18 cellular contexts compared by ENCODE assay signal in the genomic region with DNA sequence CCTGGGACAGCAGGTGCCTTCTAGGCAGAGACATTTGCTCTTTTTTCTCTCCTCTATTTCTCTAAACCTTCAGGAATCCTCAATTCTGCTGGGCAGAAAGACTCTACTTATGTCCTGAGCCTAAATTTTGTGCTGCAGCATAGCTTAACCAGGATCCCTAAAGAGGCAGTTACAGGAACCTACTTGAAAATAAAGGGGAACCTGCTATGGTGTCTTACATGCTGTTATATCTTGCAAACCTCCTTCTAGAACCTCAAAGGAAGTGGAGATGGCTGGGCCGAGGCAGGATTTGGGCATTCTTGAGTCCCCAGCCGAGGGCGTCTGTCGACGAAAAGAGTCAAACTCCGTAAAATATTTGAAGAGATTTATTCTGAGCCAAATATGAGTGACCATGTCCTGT. TPM values are rescaled to one million over a fixed set of nuclear protein-coding genes. Genes with fewer than 3 reads are reported as not detected.
DNase-seq lines count a peak whose midpoint lies in the region; ATAC-seq, FAIRE-seq and TF ChIP-seq lines count a peak whose summit lies in the region.
"Had no signal": no experiment of that assay in that cellular context is flagged by ENCODE, and none has a peak within 500 bp of the region (broad histone marks: within the 10 kb centered on the region; RNA-seq: fewer than 3 reads in every experiment).

No MANE protein-coding gene starts in this region.

- no peaks in the 10 kb centered on the region for H4K20me1 ChIP-seq in HepG2 (ENCODE audit: insufficient read depth, low read length)

- BruUV-seq in HepG2 (replicated peaks; lab: Mats Ljungman, UMichigan): no TSS peak

- no peak for TF ChIP-seq RAD21 in HepG2 (CRISPR knock-in tag; IDR thresholded peaks at IDR 0.05)

- TF ChIP-seq POLR2A in right lobe of liver (IDR thresholded peaks at IDR 0.05) (no peak), HepG2 (IDR thresholded peaks at IDR 0.05; ENCODE audit: insufficient read depth in 1 of 2, low read depth in 2 of 2, low read length in 2 of 2) (no peak), NB4 (IDR thresholded peaks at IDR 0.05; ENCODE audit: extremely low read depth, insufficient read length) (no peak), adrenal gland (IDR thresholded peaks at IDR 0.05) (no peak)

- H3K27me3 ChIP-seq in right lobe of liver (no peaks in the 10 kb centered on the region), HepG2 (ENCODE audit: control insufficient read depth in 1 of 2, insufficient read depth in 2 of 2, low read length in 2 of 2) (no peaks in the 10 kb centered on the region), adrenal gland (no peaks in the 10 kb centered on the region)

- no peaks in the 10 kb centered on the region for H3K4me1 ChIP-seq in right lobe of liver
- peaks cover 21% of the 10 kb centered on the region for H3K4me1 ChIP-seq in HepG2 (ENCODE audit: insufficient read depth, low read length)
- H3K4me1 ChIP-seq in adrenal gland (replicated peaks in 1 of 2): peaks cover 3 to 4% of the 10 kb centered on the region in 2 donors

- intact Hi-C loops in right lobe of liver (cut with DNase I) (no loop called here), HepG2 (cut with micrococcal nuclease; ENCODE audit: unreplicated experiment) (no loop called here), adrenal gland (cut with DNase I) (no loop called here)

- ATAC-seq in right lobe of liver: peak in 3 of 4 donors; percentile 37 to 55 (median 39)
- no peak for ATAC-seq in HepG2
- ATAC-seq: CD8-positive, alpha-beta T cell had no signal

- TF ChIP-seq CTCF in right lobe of liver (IDR thresholded peaks at IDR 0.05) (no peak), HepG2 (CRISPR knock-in tag; IDR thresholded peaks at IDR 0.05) (no peak), NB4 (IDR thresholded peaks at IDR 0.05; ENCODE audit: low read depth, low read length) (no peak), adrenal gland (IDR thresholded peaks at IDR 0.05) (no peak)

- H3K9me3 ChIP-seq in right lobe of liver: no peaks in the 10 kb centered on the region
- no peaks in the 10 kb centered on the region for H3K9me3 ChIP-seq in HepG2 (ENCODE audit: low read length)
- H3K9me3 ChIP-seq in adrenal gland (replicated peaks in 1 of 3): no peaks in the 10 kb centered on the region

- no peak overlapping the region for H3K4me2 ChIP-seq in HepG2 (ENCODE audit: low read depth, low read length)

- TF ChIP-seq EP300 in HepG2 (IDR thresholded peaks at IDR 0.05; ENCODE audit: low read depth in 2 of 2, low read length in 2 of 2): no peak
- TF ChIP-seq EP300 in HepG2 (CRISPR knock-in tag; IDR thresholded peaks at IDR 0.05; ENCODE audit: borderline replicate concordance): no peak

- 82% methylated on average over 6 of the region's 6 CpGs for WGBS in right lobe of liver (ENCODE audit: insufficient coverage, low coverage, low lambda C conversion rate, missing lambda C conversion rate)
- 87% methylated on average over 6 of the region's 6 CpGs for WGBS in HepG2 (ENCODE audit: low lambda C conversion rate)
- 85 to 95% (median 90%) methylated on average over 6 of the region's 6 CpGs for WGBS in adrenal gland, 4 donors

- no peak overlapping the region for H3K9ac ChIP-seq in HepG2 (ENCODE audit: insufficient read depth, low read depth, low read length)

- H3K36me3 ChIP-seq in right lobe of liver (no peaks in the 10 kb centered on the region), HepG2 (replicated peaks in 1 of 2; ENCODE audit: control insufficient read depth in 1 of 2, insufficient read depth in 2 of 2, low read length in 2 of 2) (no peaks in the 10 kb centered on the region), adrenal gland (replicated peaks in 1 of 2) (no peaks in the 10 kb centered on the region)

- no peak overlapping the region for H2AFZ ChIP-seq in HepG2 (ENCODE audit: low read length)

- in situ Hi-C loops in HepG2 (cut with HindIII; ENCODE audit: extremely low pct_ligation_motif_present, low pct_unique_long_range_greater_than_20kb): no loop called here

- POLR2A ChIA-PET in HepG2 (lab: Yijun Ruan, JAX): no interaction called here

- FAIRE-seq in HepG2 (lab: Jason Lieb, UNC): no peak
- FAIRE-seq: D721Med, RCC 7860 had no signal

- no peak overlapping the region for H3K27ac ChIP-seq in right lobe of liver
- no peak overlapping the region for H3K27ac ChIP-seq in HepG2 (ENCODE audit: extremely low read length, insufficient read depth, low read length)
- H3K27ac ChIP-seq in adrenal gland: peak overlapping the region in 1 of 5 donors; percentile 19

- H3K79me2 ChIP-seq in HepG2 (ENCODE audit: insufficient read depth, low read length): no peaks in the 10 kb centered on the region

- DNase-seq in right lobe of liver (no peak), HepG2 (ENCODE audit: low spot score) (no peak), NB4 (ENCODE audit: low read depth) (peak; percentile 13), medulla oblongata (ENCODE audit: extremely low spot score) (peak; percentile 26), NCI-H128 (lab: John Stamatoyannopoulos, UW; ENCODE audit: unreplicated experiment) (no peak), adrenal gland (no peak), ecto neural progenitor cell (ENCODE audit: low spot score) (no peak)
- DNase-seq: CD8-positive, alpha-beta T cell; GF-D8; NCI-H1092 treated with DMSO at 0.1 percent for 48 hours; NCI-H187; NCI-H446 treated with DMSO at 0.1 percent for 48 hours; NCI-H748 treated with DMSO at 0.1 percent for 48 hours; SHP77 treated with DMSO at 0.1 percent for 48 hours had no signal

- no peak overlapping the region for H3K4me3 ChIP-seq in right lobe of liver
- H3K4me3 ChIP-seq in HepG2 (replicated peaks in 1 of 3; ENCODE audit: insufficient read depth in 1 of 3, low read depth in 2 of 3, low read length in 3 of 3): no peak overlapping the region
- H3K4me3 ChIP-seq in NB4 (ENCODE audit: low read depth, low read length): no peak overlapping the region
- no peak overlapping the region for H3K4me3 ChIP-seq in adrenal gland

- CTCF ChIA-PET in HepG2 (lab: Yijun Ruan, JAX; ENCODE audit: low intra/inter-chr PET ratio, low total read pairs): no interaction called here

RNA-seq across cellular contexts. Expression of gene GMNN, which starts 17.1 kb away (rescaled TPM):
- total RNA-seq in right lobe of liver (10 to 100 TPM in 2 of 6 experiments, 1 to 10 TPM in 4; 7.7 to 19.0 (median 8.3) TPM), HepG2 (2016; rRNA removed; fragmentation: Illumina TruSeq; extraction: Trizol) (154 and 228 TPM in 2 replicates), adrenal gland (10 to 100 TPM in 3 of 8 donors, 1 to 10 TPM in 5; 5.3 to 57.9 (median 8.3) TPM)
- total RNA-seq in HepG2 (2016; cell fraction: cytosol; rRNA removed; fragmentation: Illumina TruSeq; extraction: Trizol; ENCODE audit: low read depth): 56.6 and 64.1 TPM in 2 replicates
- total RNA-seq in HepG2 (2016; cell fraction: insoluble cytoplasmic fraction; rRNA removed; fragmentation: Illumina TruSeq; extraction: Trizol): 154 and 231 TPM in 2 replicates
- 68.9 and 73.8 TPM in 2 replicates for total RNA-seq in HepG2 (2016; cell fraction: membrane; rRNA removed; fragmentation: Illumina TruSeq; extraction: Trizol)
- total RNA-seq in HepG2 (2016; cell fraction: nucleus; rRNA removed; fragmentation: Illumina TruSeq; extraction: Trizol): 108 and 117 TPM in 2 replicates
- polyA plus RNA-seq in HepG2 (2011; rRNA removed) (41.6 and 61.8 TPM in 2 replicates), adrenal gland (10 to 100 TPM in 1 of 3 donors, 1 to 10 TPM in 2; 4.1 to 22.0 (median 7.1) TPM)
- 38.6 and 39.1 TPM in 2 replicates for polyA plus RNA-seq in HepG2 (2011; cell fraction: cytosol; rRNA removed)
- polyA plus RNA-seq in HepG2 (2011; cell fraction: nucleus; rRNA removed): 27.0 and 29.5 TPM in 2 replicates
- polyA plus RNA-seq in HepG2 (2012): 64.4 and 82.5 TPM in 2 replicates
- polyA plus RNA-seq in HepG2 (2016; cell fraction: cytosol; fragmentation: Illumina TruSeq; extraction: Trizol; ENCODE audit: low read depth): 38.2 and 45.0 TPM in 2 replicates
- 256 and 266 TPM in 2 replicates for polyA plus RNA-seq in HepG2 (2016; cell fraction: insoluble cytoplasmic fraction; fragmentation: Illumina TruSeq; extraction: Trizol; ENCODE audit: low read depth)
- 43.5 and 50.5 TPM in 2 replicates for polyA plus RNA-seq in HepG2 (2016; cell fraction: membrane; fragmentation: Illumina TruSeq; extraction: Trizol; ENCODE audit: low read depth)
- 137 and 150 TPM in 2 replicates for polyA plus RNA-seq in HepG2 (2016; cell fraction: nucleus; fragmentation: Illumina TruSeq; extraction: Trizol; ENCODE audit: insufficient read depth, low read depth)
- 38.8 and 71.1 TPM in 2 replicates for polyA minus RNA-seq in HepG2 (2011; rRNA and poly(A)+ RNA removed; ENCODE audit: low replicate concordance)
- 28.4 and 37.2 TPM in 2 replicates for polyA minus RNA-seq in HepG2 (2011; cell fraction: cytosol; rRNA and poly(A)+ RNA removed)
- polyA minus RNA-seq in HepG2 (2011; cell fraction: nucleus; rRNA and poly(A)+ RNA removed): 67.4 and 86.9 TPM in 2 replicates

RNA-seq across cellular contexts. Expression of gene C6orf62, which starts 38.7 kb away (rescaled TPM):
- total RNA-seq in right lobe of liver (10 to 100 TPM; 31.1 to 58.3 (median 48.7) TPM), HepG2 (2016; rRNA removed; fragmentation: Illumina TruSeq; extraction: Trizol) (90.4 and 135 TPM in 2 replicates), adrenal gland (100 to 1,000 TPM in 4 of 8 donors, 10 to 100 TPM in 4; 57.2 to 121 (median 103) TPM)
- total RNA-seq in HepG2 (2016; cell fraction: cytosol; rRNA removed; fragmentation: Illumina TruSeq; extraction: Trizol; ENCODE audit: low read depth): 24.8 and 26.7 TPM in 2 replicates
- 89.3 and 123 TPM in 2 replicates for total RNA-seq in HepG2 (2016; cell fraction: insoluble cytoplasmic fraction; rRNA removed; fragmentation: Illumina TruSeq; extraction: Trizol)
- 130 and 133 TPM in 2 replicates for total RNA-seq in HepG2 (2016; cell fraction: membrane; rRNA removed; fragmentation: Illumina TruSeq; extraction: Trizol)
- 66.3 and 75.0 TPM in 2 replicates for total RNA-seq in HepG2 (2016; cell fraction: nucleus; rRNA removed; fragmentation: Illumina TruSeq; extraction: Trizol)
- polyA plus RNA-seq in HepG2 (2011; rRNA removed) (54.8 and 55.6 TPM in 2 replicates), adrenal gland (100 to 1,000 TPM in 2 of 3 donors, 10 to 100 TPM in 1; 52.3 to 120 (median 106) TPM)
- polyA plus RNA-seq in HepG2 (2011; cell fraction: cytosol; rRNA removed): 18.8 and 39.1 TPM in 2 replicates
- polyA plus RNA-seq in HepG2 (2011; cell fraction: nucleus; rRNA removed): 24.8 and 28.1 TPM in 2 replicates
- 49.0 and 57.3 TPM in 2 replicates for polyA plus RNA-seq in HepG2 (2012)
- 13.5 and 14.0 TPM in 2 replicates for polyA plus RNA-seq in HepG2 (2016; cell fraction: cytosol; fragmentation: Illumina TruSeq; extraction: Trizol; ENCODE audit: low read depth)
- 91.3 and 99.8 TPM in 2 replicates for polyA plus RNA-seq in HepG2 (2016; cell fraction: insoluble cytoplasmic fraction; fragmentation: Illumina TruSeq; extraction: Trizol; ENCODE audit: low read depth)
- polyA plus RNA-seq in HepG2 (2016; cell fraction: membrane; fragmentation: Illumina TruSeq; extraction: Trizol; ENCODE audit: low read depth): 58.3 and 65.2 TPM in 2 replicates
- 80.5 and 88.9 TPM in 2 replicates for polyA plus RNA-seq in HepG2 (2016; cell fraction: nucleus; fragmentation: Illumina TruSeq; extraction: Trizol; ENCODE audit: insufficient read depth, low read depth)
- polyA minus RNA-seq in HepG2 (2011; rRNA and poly(A)+ RNA removed; ENCODE audit: low replicate concordance): 48.0 and 61.4 TPM in 2 replicates
- 47.3 and 69.6 TPM in 2 replicates for polyA minus RNA-seq in HepG2 (2011; cell fraction: cytosol; rRNA and poly(A)+ RNA removed)
- polyA minus RNA-seq in HepG2 (2011; cell fraction: nucleus; rRNA and poly(A)+ RNA removed): 76.8 and 83.0 TPM in 2 replicates

RNA-seq across cellular contexts. Expression of gene ARMH2, which starts 41.1 kb away (rescaled TPM):
- total RNA-seq in right lobe of liver: not detected
- total RNA-seq in HepG2 (2016; rRNA removed; fragmentation: Illumina TruSeq; extraction: Trizol): not detected in 2 replicates
- total RNA-seq in HepG2 (2016; cell fraction: cytosol; rRNA removed; fragmentation: Illumina TruSeq; extraction: Trizol; ENCODE audit: low read depth): not detected in 2 replicates
- not detected in 2 replicates for total RNA-seq in HepG2 (2016; cell fraction: insoluble cytoplasmic fraction; rRNA removed; fragmentation: Illumina TruSeq; extraction: Trizol)
- total RNA-seq in HepG2 (2016; cell fraction: membrane; rRNA removed; fragmentation: Illumina TruSeq; extraction: Trizol): not detected in 2 replicates
- not detected in 2 replicates for total RNA-seq in HepG2 (2016; cell fraction: nucleus; rRNA removed; fragmentation: Illumina TruSeq; extraction: Trizol)
- not detected in 2 replicates for polyA plus RNA-seq in HepG2 (2011; rRNA removed)
- not detected in 2 replicates for polyA plus RNA-seq in HepG2 (2011; cell fraction: cytosol; rRNA removed)
- not detected in 2 replicates for polyA plus RNA-seq in HepG2 (2011; cell fraction: nucleus; rRNA removed)
- polyA plus RNA-seq in HepG2 (2012): not detected in 2 replicates
- not detected in 2 replicates for polyA plus RNA-seq in HepG2 (2016; cell fraction: cytosol; fragmentation: Illumina TruSeq; extraction: Trizol; ENCODE audit: low read depth)
- not detected in 2 replicates for polyA plus RNA-seq in HepG2 (2016; cell fraction: insoluble cytoplasmic fraction; fragmentation: Illumina TruSeq; extraction: Trizol; ENCODE audit: low read depth)
- polyA plus RNA-seq in HepG2 (2016; cell fraction: membrane; fragmentation: Illumina TruSeq; extraction: Trizol; ENCODE audit: low read depth): not detected in 2 replicates
- not detected in 2 replicates for polyA plus RNA-seq in HepG2 (2016; cell fraction: nucleus; fragmentation: Illumina TruSeq; extraction: Trizol; ENCODE audit: insufficient read depth, low read depth)
- polyA minus RNA-seq in HepG2 (2011; rRNA and poly(A)+ RNA removed; ENCODE audit: low replicate concordance): not detected in 2 replicates
- polyA minus RNA-seq in HepG2 (2011; cell fraction: cytosol; rRNA and poly(A)+ RNA removed): not detected in 2 replicates
- not detected in 2 replicates for polyA minus RNA-seq in HepG2 (2011; cell fraction: nucleus; rRNA and poly(A)+ RNA removed)
- total RNA-seq in adrenal gland: not detected
- polyA plus RNA-seq in adrenal gland: not detected
- total RNA-seq: H4, LHCN-M2 had no signal

Comparison
In these comparisons a context has a peak if more than half of its experiments do, and no peak if none do; other contexts are left out.
1. DNase-seq: peak in NB4 (single experiment) and medulla oblongata (single experiment); none in right lobe of liver (0 of 3), HepG2 (single experiment), NCI-H128 (single experiment), adrenal gland (0 of 7) and ecto neural progenitor cell (single experiment).